In genomic region chr22:20930004-20930403, GRCh38 we compare ENCODE assay signal across 16 cellular contexts. TPM values are rescaled to one million over a fixed set of nuclear protein-coding genes. Genes with fewer than 3 reads are reported as not detected.
DNase-seq lines count a peak whose midpoint lies in the region; ATAC-seq lines count a peak whose summit lies in the region.
"Had no signal": no experiment of that assay in that cellular context is flagged by ENCODE, and none has a peak within 500 bp of the region (broad histone marks: within the 10 kb centered on the region; RNA-seq: fewer than 3 reads in every experiment).

No MANE protein-coding gene starts in this region.

- H2AFZ ChIP-seq in trophoblast cell (ENCODE audit: insufficient read depth, low read length, poor library complexity): no peak overlapping the region

- peaks cover 67% of the 10 kb centered on the region for H3K4me1 Mint-ChIP-seq in activated naive CD4-positive, alpha-beta T cell treated with anti-CD3 and anti-CD28 coated beads, Interleukin-2, amount 50 U/mL, for 24 hours
- H3K4me1 Mint-ChIP-seq in CD8-positive, alpha-beta memory T cell: peaks cover 50 to 78% (median 65%) of the 10 kb centered on the region in 3 donors
- H3K4me1 Mint-ChIP-seq in central memory CD8-positive, alpha-beta T cell: peaks cover 51% of the 10 kb centered on the region

- DNase-seq in activated naive CD4-positive, alpha-beta T cell treated with anti-CD3 and anti-CD28 coated beads, Interleukin-2, amount 50 U/mL, for 16 hours: no peak
- no peak for DNase-seq in CD8-positive, alpha-beta memory T cell
- no peak for DNase-seq in central memory CD8-positive, alpha-beta T cell (ENCODE audit: low spot score in 2 of 2)
- DNase-seq in trophoblast cell (no peak), RKO (ENCODE audit: low spot score) (no peak)
- DNase-seq in stimulated activated naive CD4-positive, alpha-beta T cell treated with Interleukin-2 at 50 U/mL for 16 hours (lab: John Stamatoyannopoulos, UW): no peak
- DNase-seq: AML-193; CD4-positive, alpha-beta T cell; DND-41; GDM1 had no signal

- no peaks in the 10 kb centered on the region for H3K27me3 Mint-ChIP-seq in activated naive CD4-positive, alpha-beta T cell treated with anti-CD3 and anti-CD28 coated beads, Interleukin-2, amount 50 U/mL, for 24 hours
- H3K27me3 Mint-ChIP-seq in CD8-positive, alpha-beta memory T cell: peaks cover 0 to 2% of the 10 kb centered on the region in 2 donors
- H3K27me3 Mint-ChIP-seq in central memory CD8-positive, alpha-beta T cell: no peaks in the 10 kb centered on the region
- H3K27me3 Mint-ChIP-seq: CD4-positive, alpha-beta T cell had no signal

- H3K14ac ChIP-seq in trophoblast cell (ENCODE audit: low read length): no peak overlapping the region

- no peaks in the 10 kb centered on the region for H3K9me3 ChIP-seq in CD8-positive, alpha-beta memory T cell (ENCODE audit: low read length)
- no peaks in the 10 kb centered on the region for H3K9me3 ChIP-seq in trophoblast cell (ENCODE audit: insufficient read depth, low read depth, low read length)
- H3K9me3 ChIP-seq: BLaER1, Caco-2, HAP-1 had no signal

- no peak overlapping the region for H3K27ac ChIP-seq in CD8-positive, alpha-beta memory T cell (ENCODE audit: low read depth, low read length)
- H3K27ac ChIP-seq in trophoblast cell (ENCODE audit: low read depth, low read length): no peak overlapping the region
- H3K27ac ChIP-seq: 22Rv1, BLaER1 had no signal

- no peak overlapping the region for H2AK5ac ChIP-seq in trophoblast cell (ENCODE audit: low read length)

- H4K12ac ChIP-seq in trophoblast cell (ENCODE audit: low read depth, low read length): no peak overlapping the region

- peaks cover 34% of the 10 kb centered on the region for H3K36me3 ChIP-seq in CD8-positive, alpha-beta memory T cell (ENCODE audit: insufficient read depth, low read length)
- peaks cover 10% of the 10 kb centered on the region in 2 experiments for H3K36me3 ChIP-seq in trophoblast cell (ENCODE audit: control insufficient read depth in 1 of 2, insufficient read depth in 2 of 2, low read length in 2 of 2)

- H3K9me3 Mint-ChIP-seq in activated naive CD4-positive, alpha-beta T cell treated with anti-CD3 and anti-CD28 coated beads, Interleukin-2, amount 50 U/mL, for 24 hours: no peaks in the 10 kb centered on the region
- no peaks in the 10 kb centered on the region for H3K9me3 Mint-ChIP-seq in CD8-positive, alpha-beta memory T cell
- H3K9me3 Mint-ChIP-seq in central memory CD8-positive, alpha-beta T cell: no peaks in the 10 kb centered on the region
- H3K9me3 Mint-ChIP-seq: CD4-positive, alpha-beta T cell had no signal

- no peak overlapping the region for H2BK5ac ChIP-seq in trophoblast cell (ENCODE audit: low read depth, low read length, poor library complexity)

- H2BK12ac ChIP-seq in trophoblast cell (ENCODE audit: low read length): no peak overlapping the region

- no peak overlapping the region for H3K23ac ChIP-seq in trophoblast cell (ENCODE audit: low read length)

- H3K4me3 Mint-ChIP-seq in activated naive CD4-positive, alpha-beta T cell treated with anti-CD3 and anti-CD28 coated beads, Interleukin-2, amount 50 U/mL, for 24 hours: no peak overlapping the region
- H3K4me3 Mint-ChIP-seq in CD8-positive, alpha-beta memory T cell: peak overlapping the region in 3 of 7 donors; percentile 0 to 57 (median 5)
- H3K4me3 Mint-ChIP-seq in central memory CD8-positive, alpha-beta T cell: peak overlapping the region; percentile 29
- H3K4me3 Mint-ChIP-seq: CD4-positive, alpha-beta T cell had no signal

- CTCF ChIA-PET in CD8-positive, alpha-beta memory T cell (lab: Charles Lee): no interaction called here

- peaks cover 9% of the 10 kb centered on the region for H3K36me3 Mint-ChIP-seq in activated naive CD4-positive, alpha-beta T cell treated with anti-CD3 and anti-CD28 coated beads, Interleukin-2, amount 50 U/mL, for 24 hours
- H3K36me3 Mint-ChIP-seq in CD8-positive, alpha-beta memory T cell: peaks cover 0 to 44% (median 10%) of the 10 kb centered on the region in 3 donors
- H3K36me3 Mint-ChIP-seq in central memory CD8-positive, alpha-beta T cell (ENCODE audit: insufficient read depth): peaks cover 31% of the 10 kb centered on the region

- H3K18ac ChIP-seq in trophoblast cell (ENCODE audit: low read length): no peak overlapping the region

- POLR2A ChIA-PET in CD8-positive, alpha-beta memory T cell (lab: Charles Lee): no interaction called here

- H3K4me2 ChIP-seq in trophoblast cell (ENCODE audit: low read length): no peak overlapping the region
- H3K4me2 ChIP-seq: BLaER1 had no signal

- H4K8ac ChIP-seq in trophoblast cell (ENCODE audit: low read depth, low read length): no peak overlapping the region

- H2BK120ac ChIP-seq in trophoblast cell (ENCODE audit: insufficient read depth, low read length, poor library complexity): no peak overlapping the region

- peak overlapping the region; percentile 64 for H3K4ac ChIP-seq in trophoblast cell (ENCODE audit: low read depth, low read length)

- H3K79me1 ChIP-seq in trophoblast cell (ENCODE audit: low read length): no peaks in the 10 kb centered on the region

- H3K4me3 ChIP-seq in CD8-positive, alpha-beta memory T cell (ENCODE audit: low read length): no peak overlapping the region
- H3K4me3 ChIP-seq in trophoblast cell (ENCODE audit: low read depth, low read length): no peak overlapping the region
- H3K4me3 ChIP-seq: BLaER1, HAP-1 had no signal

- H4K91ac ChIP-seq in trophoblast cell (ENCODE audit: low read depth, low read length): no peak overlapping the region

- H3K9ac ChIP-seq in trophoblast cell (ENCODE audit: low read length): no peak overlapping the region
- H3K9ac ChIP-seq: BLaER1 had no signal

- peak overlapping the region; percentile 25 for H3K27ac Mint-ChIP-seq in activated naive CD4-positive, alpha-beta T cell treated with anti-CD3 and anti-CD28 coated beads, Interleukin-2, amount 50 U/mL, for 24 hours
- peak overlapping the region in 6 of 8 donors; percentile 10 to 86 (median 44) for H3K27ac Mint-ChIP-seq in CD8-positive, alpha-beta memory T cell
- H3K27ac Mint-ChIP-seq in central memory CD8-positive, alpha-beta T cell (ENCODE audit: low read depth): no peak overlapping the region
- H3K27ac Mint-ChIP-seq: CD4-positive, alpha-beta T cell had no signal

- no CpG with 5 or more reads among the region's 1 CpG for WGBS in trophoblast cell (ENCODE audit: extremely low coverage, insufficient coverage, insufficient read length)

- H3K27me3 ChIP-seq in CD8-positive, alpha-beta memory T cell (ENCODE audit: insufficient read depth, low read length, poor library complexity, severe bottlenecking): no peaks in the 10 kb centered on the region
- no peaks in the 10 kb centered on the region for H3K27me3 ChIP-seq in trophoblast cell (ENCODE audit: insufficient read depth, low read length)
- H3K27me3 ChIP-seq: BLaER1 had no signal

- no peak for ATAC-seq in central memory CD8-positive, alpha-beta T cell (replicated peaks; ENCODE audit: extremely low read depth, poor library complexity, severe bottlenecking)
- no peak for ATAC-seq in GM21390 (IDR thresholded peaks at IDR 0.05; ENCODE audit: unreplicated experiment)

- peaks cover 33% of the 10 kb centered on the region for H3K79me2 ChIP-seq in trophoblast cell (ENCODE audit: control insufficient read depth, insufficient read depth, low read length, poor library complexity)

- H3K4me1 ChIP-seq in CD8-positive, alpha-beta memory T cell (ENCODE audit: insufficient read depth, low read length): peaks cover 53% of the 10 kb centered on the region
- H3K4me1 ChIP-seq in trophoblast cell (ENCODE audit: control insufficient read depth in 1 of 2, insufficient read depth in 2 of 2, low read length in 2 of 2): peaks cover 0 to 2% of the 10 kb centered on the region in 2 experiments
- H3K4me1 ChIP-seq: BLaER1, Caco-2 had no signal

RNA-seq across cellular contexts. Expression of gene CRKL, which starts 12.8 kb away (rescaled TPM):
- total RNA-seq in CD8-positive, alpha-beta memory T cell: 10 to 100 TPM; 94.0 to 98.1 TPM
- polyA plus RNA-seq in CD8-positive, alpha-beta memory T cell: 54.5 TPM
- 43.3 and 44.5 TPM in 2 replicates for polyA plus RNA-seq in trophoblast cell (2013)

RNA-seq across cellular contexts. Expression of gene AIFM3, which starts 37.1 kb away (rescaled TPM):
- under 1 TPM; 0.16 to 0.33 TPM for total RNA-seq in CD8-positive, alpha-beta memory T cell
- not detected for polyA plus RNA-seq in CD8-positive, alpha-beta memory T cell
- 0.31 and 0.49 TPM in 2 replicates for polyA plus RNA-seq in trophoblast cell (2013)

RNA-seq across cellular contexts. Expression of gene LZTR1, which starts 52.1 kb away (rescaled TPM):
- 10 to 100 TPM; 75.0 to 78.7 TPM for total RNA-seq in CD8-positive, alpha-beta memory T cell
- polyA plus RNA-seq in CD8-positive, alpha-beta memory T cell: 17.1 TPM
- 17.9 and 19.9 TPM in 2 replicates for polyA plus RNA-seq in trophoblast cell (2013)
